In genomic region chr2:108870069-108870644, GRCh38 we compare ENCODE assay signal across 29 cellular contexts.
"Had no signal": no experiment of that assay in that cellular context is flagged by ENCODE, and none has a peak within 500 bp of the region (broad histone marks: within the 10 kb centered on the region; RNA-seq: fewer than 3 reads in every experiment).

No MANE protein-coding gene starts in this region.

- H3K27me3 ChIP-seq: colonic mucosa, SJCRH30 had no signal

- H3K27me3 Mint-ChIP-seq: activated naive CD4-positive, alpha-beta T cell treated with anti-CD3 and anti-CD28 coated beads, Interleukin-2, amount 50 U/mL, for 24 hours; T-helper 17 cell had no signal

- H3K27ac Mint-ChIP-seq: activated CD8-positive, alpha-beta T cell treated with anti-CD3 and anti-CD28 coated beads, Interleukin-2, amount 10 ng/mL, durations not matched to agents 7 days and 5 days; activated naive CD4-positive, alpha-beta T cell treated with anti-CD3 and anti-CD28 coated beads, Interleukin-2, amount 50 U/mL, for 24 hours; T-helper 17 cell; WTC11 had no signal

- H3K27ac ChIP-seq: colonic mucosa, SJCRH30 had no signal

- DNase-seq: activated CD4-positive, alpha-beta T cell treated with anti-CD3 and anti-CD28 coated beads for 48 hours; activated CD4-positive, alpha-beta T cell treated with anti-CD3 and anti-CD28 coated beads, Interleukin-2, amount 50 U/mL, for 4 hours; activated CD4-positive, CD25-positive, alpha-beta regulatory T cell treated with anti-CD3 and anti-CD28 coated beads, Interleukin-2, amount 50 U/mL, for 72 hours; activated CD8-positive, alpha-beta memory T cell treated with anti-CD3 and anti-CD28 coated beads, Interleukin-2, amount 50 U/mL, for 48 hours; activated CD8-positive, alpha-beta T cell treated with anti-CD3 and anti-CD28 coated beads, Interleukin-2, amount 10 ng/mL, durations not matched to agents 7 days and 5 days; activated effector memory CD4-positive, alpha-beta T cell treated with Interleukin-2 at 50 U/mL for 16 hours; activated naive CD4-positive, alpha-beta T cell; activated T-cell treated with anti-CD3 and anti-CD28 coated beads, Interleukin-2, amount 50 U/mL, for 1 hour; amygdala; cerebellar nuclear complex; colonic mucosa; Kasumi-1; NCI-H1048; NCI-H146; NCI-H187 treated with DMSO at 0.1 percent for 48 hours; NCI-H2081 treated with DMSO at 0.1 percent for 48 hours; NCI-H226; NCI-H510A; NCI-H526 treated with DMSO at 0.1 percent for 48 hours; NCI-H82; OCI-M1; RPMI8226; SJCRH30; T-helper 17 cell; T-helper 9 cell had no signal

- ATAC-seq: activated CD8-positive, alpha-beta T cell treated with anti-CD3 and anti-CD28 coated beads, Interleukin-2, amount 10 ng/mL, durations not matched to agents 7 days and 5 days; Panc1; Right ventricle myocardium inferior; T-helper 17 cell; WTC11 had no signal

- H3K4me1 Mint-ChIP-seq: activated naive CD4-positive, alpha-beta T cell treated with anti-CD3 and anti-CD28 coated beads, Interleukin-2, amount 50 U/mL, for 24 hours; T-helper 17 cell had no signal

- H3K4me3 ChIP-seq: colonic mucosa, SJCRH30 had no signal

- H3K4me1 ChIP-seq: colonic mucosa, SJCRH30 had no signal

- H3K9me3 ChIP-seq: colonic mucosa had no signal

- H3K36me3 ChIP-seq: colonic mucosa had no signal

- H3K4me3 Mint-ChIP-seq: activated CD8-positive, alpha-beta T cell treated with anti-CD3 and anti-CD28 coated beads, Interleukin-2, amount 10 ng/mL, durations not matched to agents 7 days and 5 days; activated naive CD4-positive, alpha-beta T cell treated with anti-CD3 and anti-CD28 coated beads, Interleukin-2, amount 50 U/mL, for 24 hours; T-helper 17 cell; WTC11 had no signal
